27 cellular contexts compared by ENCODE assay signal in the genomic region with DNA sequence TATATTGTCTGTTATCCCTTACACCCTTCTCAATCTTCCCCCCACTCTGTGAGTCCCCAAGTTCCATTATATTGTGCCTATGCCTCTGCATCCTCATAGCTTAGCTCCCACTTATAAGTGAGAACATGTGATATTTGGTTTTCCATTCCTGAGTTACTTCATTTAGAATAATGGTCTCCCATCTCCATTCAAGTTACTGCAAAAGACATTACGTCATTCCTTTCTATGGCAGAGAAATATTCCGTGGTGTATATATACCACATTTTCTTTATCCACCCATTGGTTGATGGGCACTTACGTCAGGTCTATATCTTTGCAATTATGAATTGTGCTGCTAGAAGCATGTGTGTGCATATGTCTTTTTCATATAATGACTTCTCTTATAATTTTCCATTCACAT. TPM values are rescaled to one million over a fixed set of nuclear protein-coding genes. Genes with fewer than 3 reads are reported as not detected.
"Had no signal": no experiment of that assay in that cellular context is flagged by ENCODE, and none has a peak within 500 bp of the region (broad histone marks: within the 10 kb centered on the region; RNA-seq: fewer than 3 reads in every experiment).

No MANE protein-coding gene starts in this region.

- H3K27ac Mint-ChIP-seq: activated B cell treated with CpG ODN at 0.5 μM for 24 hours; activated CD8-positive, alpha-beta T cell treated with anti-CD3 and anti-CD28 coated beads for 36 hours; activated naive CD8-positive, alpha-beta T cell; activated T-helper 17 cell treated with anti-CD3 and anti-CD28 coated beads, Interleukin-2, amount 50 U/mL, for 72 hours; T-helper 17 cell; T-helper 2 cell treated with Interferon-gamma antibody and Interleukin-4, amounts not matched to agents 5 μg/mL and 100 μg/mL, for 36 hours had no signal

- ATAC-seq: activated CD4-positive, CD25-positive, alpha-beta regulatory T cell treated with anti-CD3 and anti-CD28 coated beads, Interleukin-2, amount 50 U/mL, for 24 hours; activated CD8-positive, alpha-beta T cell treated with anti-CD3 and anti-CD28 coated beads for 36 hours; activated T-cell treated with anti-CD3 and anti-CD28 coated beads, Interleukin-2, amount 50 U/mL, for 4 hours; activated T-helper 17 cell treated with anti-CD3 and anti-CD28 coated beads, Interleukin-2, amount 50 U/mL, for 72 hours; T-helper 17 cell had no signal

- DNase-seq: activated B cell treated with CpG ODN at 0.5 μM for 24 hours; activated CD4-positive, alpha-beta T cell treated with anti-CD3 and anti-CD28 coated beads for 48 hours; activated CD4-positive, alpha-beta T cell treated with anti-CD3 and anti-CD28 coated beads, Interleukin-2, amount 50 U/mL, for 1 hour; activated CD4-positive, alpha-beta T cell treated with anti-CD3 and anti-CD28 coated beads, Interleukin-2, amount 50 U/mL, for 48 hours; activated CD8-positive, alpha-beta memory T cell treated with anti-CD3 and anti-CD28 coated beads for 24 hours; activated CD8-positive, alpha-beta T cell treated with anti-CD3 and anti-CD28 coated beads for 36 hours; activated effector memory CD4-positive, alpha-beta T cell treated with Interleukin-2 at 50 U/mL for 16 hours; activated gamma-delta T cell treated with Interleukin-2 at 50 U/mL for 16 hours; activated naive CD4-positive, alpha-beta T cell treated with anti-CD3 and anti-CD28 coated beads, Interleukin-2, amount 50 U/mL, for 16 hours; activated naive CD4-positive, alpha-beta T cell treated with Interleukin-2 at 50 U/mL for 16 hours; activated T-cell treated with anti-CD3 and anti-CD28 coated beads, Interleukin-2, amount 50 U/mL, for 4 hours; amniotic stem cell; brain microvascular endothelial cell; cortex of kidney; effector CD8-positive, alpha-beta T cell; esophagus squamous epithelium; foreskin melanocyte; T-helper 1 cell; T-helper 17 cell; T1000; WERI-Rb-1 had no signal

- H3K27me3 ChIP-seq: brain microvascular endothelial cell, esophagus squamous epithelium had no signal

- H3K36me3 ChIP-seq: brain microvascular endothelial cell, esophagus squamous epithelium, WERI-Rb-1 had no signal

- H3K4me3 Mint-ChIP-seq: activated B cell treated with CpG ODN at 0.5 μM for 24 hours; activated CD8-positive, alpha-beta T cell treated with anti-CD3 and anti-CD28 coated beads for 36 hours; activated naive CD8-positive, alpha-beta T cell; activated T-cell treated with anti-CD3 and anti-CD28 coated beads, Interleukin-2, amount 50 U/mL, for 4 hours; activated T-helper 17 cell treated with anti-CD3 and anti-CD28 coated beads, Interleukin-2, amount 50 U/mL, for 72 hours; T-helper 17 cell; T-helper 2 cell treated with Interferon-gamma antibody and Interleukin-4, amounts not matched to agents 5 μg/mL and 100 μg/mL, for 36 hours had no signal

- H3K27ac ChIP-seq: brain microvascular endothelial cell, epithelial cell of prostate, esophagus squamous epithelium, WERI-Rb-1 had no signal

- H3K36me3 Mint-ChIP-seq: activated naive CD8-positive, alpha-beta T cell had no signal

- H3K4me3 ChIP-seq: esophagus squamous epithelium had no signal

- H3K9me3 Mint-ChIP-seq: T-helper 2 cell treated with Interferon-gamma antibody and Interleukin-4, amounts not matched to agents 5 μg/mL and 100 μg/mL, for 36 hours had no signal

- H3K9me3 ChIP-seq: esophagus squamous epithelium had no signal

- H3K4me1 Mint-ChIP-seq: activated B cell treated with CpG ODN at 0.5 μM for 24 hours; activated T-helper 17 cell treated with anti-CD3 and anti-CD28 coated beads, Interleukin-2, amount 50 U/mL, for 72 hours; T-helper 17 cell had no signal

- H3K27me3 Mint-ChIP-seq: activated B cell treated with CpG ODN at 0.5 μM for 24 hours; activated CD8-positive, alpha-beta T cell treated with anti-CD3 and anti-CD28 coated beads for 36 hours; activated T-helper 17 cell treated with anti-CD3 and anti-CD28 coated beads, Interleukin-2, amount 50 U/mL, for 72 hours had no signal

- H3K4me1 ChIP-seq: esophagus squamous epithelium had no signal

RNA-seq across cellular contexts. Expression of a gene that starts 54.8 kb away (rescaled TPM):
- total RNA-seq: activated B cell treated with CpG ODN at 0.5 μM for 24 hours; activated CD8-positive, alpha-beta T cell treated with anti-CD3 and anti-CD28 coated beads for 36 hours; activated T-helper 17 cell treated with anti-CD3 and anti-CD28 coated beads, Interleukin-2, amount 50 U/mL, for 72 hours; endothelial cell of umbilical vein; T-helper 17 cell had no signal
- polyA plus RNA-seq: endothelial cell of umbilical vein had no signal
